In the genomic region with DNA sequence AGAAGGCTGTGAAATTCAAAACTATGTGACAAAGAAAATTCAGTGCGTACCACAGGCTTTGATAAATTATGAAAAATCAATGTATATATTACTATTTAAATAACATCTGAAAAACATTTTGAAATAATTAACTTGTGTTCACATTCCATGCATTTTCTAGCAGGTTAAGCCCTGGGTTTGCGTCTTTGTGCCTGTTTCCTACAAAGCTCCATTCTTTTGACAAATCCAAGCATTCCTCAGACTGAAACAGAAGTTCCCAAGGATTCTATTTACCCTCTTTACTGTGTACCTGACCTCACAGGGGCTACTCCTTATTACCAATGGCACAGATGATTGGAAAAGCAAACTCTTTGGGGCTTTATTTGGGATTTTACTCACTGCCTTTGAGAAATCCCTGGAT, we compare ENCODE assay signal across 2 cellular contexts.
TF ChIP-seq lines count a peak whose summit lies in the region.

No MANE protein-coding gene starts in this region.

TF ChIP-seq in WTC11, 78 proteins besides CTCF, POLR2A, EP300 and RAD21:
- no peak for TF ChIP-seq ZNF121 (CRISPR knock-in tag; IDR thresholded peaks at IDR 0.05)
- no peak for TF ChIP-seq PREB (CRISPR knock-in tag; IDR thresholded peaks at IDR 0.05; ENCODE audit: borderline replicate concordance)
- no peak for TF ChIP-seq ETV6 (CRISPR knock-in tag; IDR thresholded peaks at IDR 0.05)
- TF ChIP-seq NFYB (CRISPR knock-in tag; conservative IDR thresholded peaks at IDR 0.05; ENCODE audit: low read depth): no peak

TF ChIP-seq in HepG2, 621 proteins besides CTCF, POLR2A, EP300 and RAD21:
- TF ChIP-seq MED1 (CRISPR knock-in tag; IDR thresholded peaks at IDR 0.05) (0 out of 2 replicates have a peak, but pooled peaks have one; percentile 19), ZFP90 (CRISPR knock-in tag; IDR thresholded peaks at IDR 0.05; ENCODE audit: borderline replicate concordance) (no peak), TEAD3 (CRISPR knock-in tag; optimal IDR thresholded peaks at IDR 0.05; ENCODE audit: borderline replicate concordance) (peak; percentile 65), SOX5 (CRISPR knock-in tag; IDR thresholded peaks at IDR 0.05; ENCODE audit: borderline replicate concordance) (peak; percentile 15; the same call in 1 of the 2 replicates), NFIC (IDR thresholded peaks at IDR 0.05; ENCODE audit: low read length) (0 out of 2 replicates have a peak, but pooled peaks have one; percentile 28), ZNF510 (CRISPR knock-in tag; IDR thresholded peaks at IDR 0.05; ENCODE audit: low read depth) (no peak), ZNF660 (CRISPR knock-in tag; IDR thresholded peaks at IDR 0.05; ENCODE audit: borderline replicate concordance, low read depth) (no peak), TBX2 (CRISPR knock-in tag; IDR thresholded peaks at IDR 0.05; ENCODE audit: borderline replicate concordance) (no peak)
TF ChIP-seq in HepG2: peak in this region for 4.
